In the genomic region with DNA sequence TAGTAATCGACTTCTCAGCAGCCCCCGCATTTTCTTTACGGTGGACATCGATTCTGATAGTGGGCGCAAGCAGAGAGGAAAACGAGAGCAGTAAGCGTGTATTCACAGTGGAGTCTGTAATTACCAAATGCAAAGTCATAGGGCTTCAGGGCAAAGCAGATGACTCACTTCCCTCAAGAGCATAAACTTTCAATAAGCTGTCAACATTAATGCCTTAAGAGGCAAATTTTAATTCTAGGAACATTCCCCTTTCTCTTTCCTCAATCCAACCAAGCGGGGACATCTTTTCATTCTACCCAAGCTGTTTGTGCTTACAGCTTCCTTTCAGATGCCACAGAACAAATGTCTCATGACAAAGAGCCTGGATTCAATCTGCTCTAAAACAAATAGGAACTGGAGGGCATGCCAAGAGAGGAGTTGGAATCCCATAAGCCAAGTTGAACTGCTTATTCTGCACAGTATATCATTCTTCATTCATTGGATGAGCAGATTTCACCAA, we compare ENCODE assay signal across 9 cellular contexts. TPM values are rescaled to one million over a fixed set of nuclear protein-coding genes. Genes with fewer than 3 reads are reported as not detected.
A peak's percentile ranks its signal among the peaks of the same experiment; 100 is the strongest.
DNase-seq lines count a peak whose midpoint lies in the region; ATAC-seq and TF ChIP-seq lines count a peak whose summit lies in the region.
"Had no signal": no experiment of that assay in that cellular context is flagged by ENCODE, and none has a peak within 500 bp of the region (broad histone marks: within the 10 kb centered on the region; RNA-seq: fewer than 3 reads in every experiment).

No MANE protein-coding gene starts in this region.

- DNase-seq in AG09319 (ENCODE audit: extremely low read depth, low read depth) (peak; percentile 79), HFF-Myc (ENCODE audit: extremely low read depth, low read depth) (peak; percentile 81), UCSD-AML1 (lab: John Stamatoyannopoulos, UW; ENCODE audit: unreplicated experiment) (peak; percentile 5), islet precursor cell (peak; percentile 57), T-helper 17 cell (no peak), DMS114 treated with DMSO at 0.1 percent for 48 hours (lab: John Stamatoyannopoulos, UW; ENCODE audit: unreplicated experiment) (no peak), NCI-H524 treated with DMSO at 0.1 percent for 48 hours (lab: John Stamatoyannopoulos, UW) (no peak), NCI-H1417 treated with DMSO at 0.1 percent for 48 hours (lab: John Stamatoyannopoulos, UW) (no peak)
- DNase-seq: NCI-H1048 had no signal

- H3K4me3 Mint-ChIP-seq in T-helper 17 cell, result no peak overlapping the region

- H3K9me3 ChIP-seq in T-helper 17 cell (ENCODE audit: control insufficient read depth, low read length, poor library complexity, severe bottlenecking), result no peaks in the 10 kb centered on the region

- peaks cover 15% of the 10 kb centered on the region for H3K27me3 Mint-ChIP-seq in T-helper 17 cell

- TF ChIP-seq CTCF in AG09319 (IDR thresholded peaks at IDR 0.05; ENCODE audit: low read depth, low read length) (no peak), HFF-Myc (IDR thresholded peaks at IDR 0.05; ENCODE audit: low read depth, low read length, missing control alignments) (no peak)

- peaks cover 21% of the 10 kb centered on the region for H3K4me1 Mint-ChIP-seq in T-helper 17 cell

- peak overlapping the region; percentile 21 for H3K4me3 ChIP-seq in HFF-Myc (replicated peaks; ENCODE audit: low read depth, low read length)

- peaks cover 3% of the 10 kb centered on the region for H3K36me3 Mint-ChIP-seq in T-helper 17 cell (ENCODE audit: low read depth)

- ATAC-seq in T-helper 17 cell, result no peak

- H3K27ac Mint-ChIP-seq in T-helper 17 cell, result no peak overlapping the region

RNA-seq across cellular contexts. Expression of gene MALSU1, which starts 48.6 kb away (rescaled TPM):
- total RNA-seq in T-helper 17 cell, result 10 to 100 TPM; 26.2 to 30.5 TPM

Comparison
In these comparisons a context has a peak if more than half of its experiments do, and no peak if none do; other contexts are left out.
1. DNase-seq: peak in AG09319 (single experiment), HFF-Myc (single experiment), UCSD-AML1 (single experiment) and islet precursor cell (single experiment); none in T-helper 17 cell (0 of 3), DMS114 treated with DMSO at 0.1 percent for 48 hours (single experiment), NCI-H524 treated with DMSO at 0.1 percent for 48 hours (single experiment) and NCI-H1417 treated with DMSO at 0.1 percent for 48 hours (single experiment).